In the genomic region with DNA sequence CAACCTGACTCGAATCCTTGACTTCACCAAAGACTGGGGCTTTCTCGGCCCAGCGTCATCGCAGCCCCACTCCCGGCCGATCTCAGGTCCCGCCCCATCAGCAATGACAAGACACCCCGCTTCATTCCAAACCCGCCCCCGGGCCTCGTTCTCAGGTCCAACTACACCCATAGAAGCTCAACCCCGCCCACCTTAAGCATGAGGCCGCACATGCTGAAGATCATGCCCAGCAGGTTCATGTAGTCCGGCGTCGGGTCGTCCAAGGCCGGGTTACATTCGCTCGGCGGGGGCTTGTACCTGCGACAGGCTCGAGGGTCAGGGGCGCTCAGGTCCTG, we compare ENCODE assay signal across 9 cellular contexts. TPM values are rescaled to one million over a fixed set of nuclear protein-coding genes. Genes with fewer than 3 reads are reported as not detected.
A peak's percentile ranks its signal among the peaks of the same experiment; 100 is the strongest.
DNase-seq lines count a peak whose midpoint lies in the region; ATAC-seq, FAIRE-seq and TF ChIP-seq lines count a peak whose summit lies in the region.
"Had no signal": no experiment of that assay in that cellular context is flagged by ENCODE, and none has a peak within 500 bp of the region (broad histone marks: within the 10 kb centered on the region; RNA-seq: fewer than 3 reads in every experiment).

No MANE protein-coding gene starts in this region.

- H3K4me1 Mint-ChIP-seq in activated naive CD4-positive, alpha-beta T cell treated with anti-CD3 and anti-CD28 coated beads, Interleukin-2, amount 50 U/mL, for 24 hours, result peaks cover 53% of the 10 kb centered on the region

- FAIRE-seq in pancreas (lab: Jason Lieb, UNC), result no peak
- FAIRE-seq: A204.1 had no signal

- peak; percentile 68 for DNase-seq in DMS 273 (lab: John Stamatoyannopoulos, UW; ENCODE audit: unreplicated experiment)
- no peak for DNase-seq in DMS 273 treated with DMSO at 0.1 percent for 48 hours (lab: John Stamatoyannopoulos, UW)
- no peak for DNase-seq in RWPE2 (ENCODE audit: low spot score)
- DNase-seq in head of caudate nucleus, result peak; percentile 40 to 89 (median 62)
- peak in 4 of 6 donors; percentile 45 to 84 (median 52) for DNase-seq in pancreas
- DNase-seq in uterus, result peak; percentile 47 to 54

- H3K36me3 ChIP-seq in RWPE2 (ENCODE audit: low read depth), result peaks cover 26% of the 10 kb centered on the region
- H3K36me3 ChIP-seq in pancreas, result peaks cover 0 to 6% (median under 1%) of the 10 kb centered on the region in 3 donors
- no peaks in the 10 kb centered on the region for H3K36me3 ChIP-seq in uterus

- ATAC-seq in RWPE2 (ENCODE audit: low read depth) (peak; percentile 17), pancreas (peak; percentile 3 to 15 (median 10)), HG02798 (IDR thresholded peaks at IDR 0.05; ENCODE audit: poor library complexity, unreplicated experiment) (no peak)

- H3K4me3 Mint-ChIP-seq in activated naive CD4-positive, alpha-beta T cell treated with anti-CD3 and anti-CD28 coated beads, Interleukin-2, amount 50 U/mL, for 24 hours, result peak overlapping the region; percentile 94

- H3K36me3 Mint-ChIP-seq in activated naive CD4-positive, alpha-beta T cell treated with anti-CD3 and anti-CD28 coated beads, Interleukin-2, amount 50 U/mL, for 24 hours, result peaks cover 5% of the 10 kb centered on the region

- H3K27ac ChIP-seq in RWPE2 (ENCODE audit: poor library complexity, severe bottlenecking) (peak overlapping the region; percentile 76), pancreas (peak overlapping the region; percentile 82 to 97 (median 94)), uterus (peak overlapping the region; percentile 95 to 99)

- H3K27ac Mint-ChIP-seq in activated naive CD4-positive, alpha-beta T cell treated with anti-CD3 and anti-CD28 coated beads, Interleukin-2, amount 50 U/mL, for 24 hours, result peak overlapping the region; percentile 100

- intact Hi-C loops in head of caudate nucleus (cut with DNase I) (loop anchor here (10.0 kb wide), 1 partner anchor 104 kb away; no protein-coding TSS in a partner anchor), pancreas (cut with DNase I) (no loop called here), uterus (cut with DNase I; ENCODE audit: low total_unique reads) (no loop called here)

- no peaks in the 10 kb centered on the region for H3K9me3 Mint-ChIP-seq in activated naive CD4-positive, alpha-beta T cell treated with anti-CD3 and anti-CD28 coated beads, Interleukin-2, amount 50 U/mL, for 24 hours

- H3K4me3 ChIP-seq in RWPE2 (ENCODE audit: severe bottlenecking), result peak overlapping the region; percentile 82
- H3K4me3 ChIP-seq in pancreas, result peak overlapping the region; percentile 76 to 96 (median 94)
- H3K4me3 ChIP-seq in uterus, result peak overlapping the region; percentile 64 to 98

- 0% methylated on average over 24 of the region's 24 CpGs for WGBS in pancreas, 2 donors

- H3K4me1 ChIP-seq in RWPE2 (ENCODE audit: insufficient read depth, poor library complexity, severe bottlenecking) (no peaks in the 10 kb centered on the region), pancreas (peaks cover 4 to 29% (median 7%) of the 10 kb centered on the region in 3 donors), uterus (peaks cover 11 to 14% of the 10 kb centered on the region in 2 donors)

- no peak for TF ChIP-seq POLR2A in uterus (IDR thresholded peaks at IDR 0.05)

- TF ChIP-seq CTCF in RWPE2 (IDR thresholded peaks at IDR 0.05; ENCODE audit: poor library complexity, severe bottlenecking), result no peak
- no peak for TF ChIP-seq CTCF in pancreas (IDR thresholded peaks at IDR 0.05)
- no peak for TF ChIP-seq CTCF in uterus (IDR thresholded peaks at IDR 0.05)

- H3K27me3 ChIP-seq in RWPE2 (ENCODE audit: insufficient read depth, poor library complexity, severe bottlenecking) (no peaks in the 10 kb centered on the region), pancreas (no peaks in the 10 kb centered on the region), uterus (no peaks in the 10 kb centered on the region)

- no peaks in the 10 kb centered on the region for H3K9me3 ChIP-seq in RWPE2 (ENCODE audit: severe bottlenecking)
- H3K9me3 ChIP-seq in pancreas, result no peaks in the 10 kb centered on the region
- no peaks in the 10 kb centered on the region for H3K9me3 ChIP-seq in uterus

- H3K27me3 Mint-ChIP-seq in activated naive CD4-positive, alpha-beta T cell treated with anti-CD3 and anti-CD28 coated beads, Interleukin-2, amount 50 U/mL, for 24 hours, result no peaks in the 10 kb centered on the region

RNA-seq across cellular contexts. Expression of a gene that starts 2.3 kb away (rescaled TPM):
- total RNA-seq in pancreas (1 to 10 TPM; 3.5 to 8.8 (median 5.7) TPM), uterus (10 to 100 TPM in 2 of 4 donors, 1 to 10 TPM in 2; 1.5 to 24.7 (median 8.5) TPM)
- polyA plus RNA-seq in pancreas, result 10 to 100 TPM; 25.6 to 28.1 TPM

RNA-seq across cellular contexts. Expression of a gene that starts 2.4 kb away (rescaled TPM):
- total RNA-seq in pancreas (10 to 100 TPM; 33.2 to 92.8 (median 59.2) TPM), uterus (10 to 100 TPM; 15.9 to 54.1 (median 42.8) TPM)
- polyA plus RNA-seq in pancreas, result 10 to 100 TPM; 30.2 to 48.2 TPM

RNA-seq across cellular contexts. Expression of a gene that starts 12.8 kb away (rescaled TPM):
- 10 to 100 TPM; 36.0 to 53.2 (median 47.7) TPM for total RNA-seq in pancreas
- polyA plus RNA-seq in pancreas, result 10 to 100 TPM; 78.8 to 85.7 TPM
- 100 to 1,000 TPM in 2 of 4 donors, 10 to 100 TPM in 2; 70.9 to 125 (median 97.1) TPM for total RNA-seq in uterus

RNA-seq across cellular contexts. Expression of a gene that starts 18.9 kb away (rescaled TPM):
- total RNA-seq in pancreas (not detected), uterus (not detected)
- polyA plus RNA-seq in pancreas, result not detected

RNA-seq across cellular contexts. Expression of a gene that starts 27.5 kb away (rescaled TPM):
- total RNA-seq in pancreas, result 1 to 10 TPM; 3.1 to 5.0 (median 4.2) TPM
- 1 to 10 TPM; 5.6 to 8.5 TPM for polyA plus RNA-seq in pancreas
- 1 to 10 TPM in 2 of 4 donors, not detected in 2; 3.8 to 9.5 TPM for total RNA-seq in uterus

Comparison
In these comparisons a context has a peak if more than half of its experiments do, and no peak if none do; other contexts are left out.
1. DNase-seq: peak in DMS 273 (single experiment), head of caudate nucleus (42 of 42), pancreas (4 of 6) and uterus (2 of 2); none in DMS 273 treated with DMSO at 0.1 percent for 48 hours (single experiment) and RWPE2 (single experiment).
2. Peak in every context shown above with its lines, with median percentiles within 50 percentile points of each other: H3K27ac ChIP-seq and H3K4me3 ChIP-seq.